ENCODE assay signal across 13 cellular contexts in the genomic region with DNA sequence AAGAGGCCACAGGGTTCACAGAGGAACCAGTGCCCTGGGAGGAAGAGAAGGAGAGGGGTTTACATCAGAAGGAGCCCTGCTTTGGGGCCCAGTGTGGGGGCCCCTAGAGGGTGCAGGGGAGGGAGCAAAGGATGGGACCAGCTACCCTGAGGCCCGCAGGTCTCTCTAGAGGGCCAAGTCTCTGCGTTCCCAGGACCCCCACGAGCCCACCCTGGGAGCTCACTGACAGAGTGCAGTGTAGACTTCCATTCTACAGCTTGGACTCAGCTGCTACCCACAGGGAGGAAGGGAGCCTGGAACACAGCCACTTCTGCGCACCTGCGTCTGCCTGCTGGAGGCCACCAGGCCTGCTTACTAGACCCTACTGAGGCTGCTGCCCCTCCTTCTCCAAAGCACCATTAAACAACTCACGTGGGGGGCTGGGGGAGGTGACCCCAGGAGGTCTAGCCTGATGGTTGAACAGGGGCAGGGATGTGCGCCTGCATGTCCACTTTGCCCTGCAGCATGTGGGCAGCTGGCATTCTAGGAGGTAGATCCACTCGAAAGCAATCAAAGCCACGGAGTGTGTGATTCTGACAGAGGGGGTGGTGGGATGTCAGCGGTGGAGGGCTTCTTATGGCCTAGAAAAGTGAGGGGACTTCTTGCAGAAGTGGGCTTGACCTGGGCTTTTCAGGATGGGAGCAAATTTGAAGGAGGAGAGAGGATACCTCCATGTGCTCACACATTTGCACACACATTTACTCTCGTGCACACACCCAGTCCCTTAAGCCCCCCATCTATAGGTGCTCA.
DNase-seq lines count a peak whose midpoint lies in the region; ATAC-seq, FAIRE-seq and TF ChIP-seq lines count a peak whose summit lies in the region.
"Had no signal": no experiment of that assay in that cellular context is flagged by ENCODE, and none has a peak within 500 bp of the region (broad histone marks: within the 10 kb centered on the region; RNA-seq: fewer than 3 reads in every experiment).

No MANE protein-coding gene starts in this region.

- H3K27ac ChIP-seq in CD4-positive, alpha-beta T cell (ENCODE audit: low read depth, low read length) = peak overlapping the region; percentile 96
- H3K27ac ChIP-seq in HL-60 (replicated peaks) (peak overlapping the region; percentile 98), HepG2 (ENCODE audit: extremely low read length, insufficient read depth, low read length) (no peak overlapping the region)
- H3K27ac ChIP-seq: ovary had no signal

- peak overlapping the region; percentile 5 for H3K4me3 Mint-ChIP-seq in CD4-positive, alpha-beta T cell
- H3K4me3 Mint-ChIP-seq in activated naive CD8-positive, alpha-beta T cell treated with anti-CD3 and anti-CD28 coated beads, Interleukin-2, amount 10 ng/mL, durations not matched to agents 7 days and 5 days = peak overlapping the region; percentile 83
- H3K4me3 Mint-ChIP-seq in natural killer cell = peak overlapping the region; percentile 70

- FAIRE-seq in HepG2 (lab: Jason Lieb, UNC) = no peak
- FAIRE-seq: GM18507 had no signal

- no peak for TF ChIP-seq RAD21 in HepG2 (CRISPR knock-in tag; IDR thresholded peaks at IDR 0.05)

- intact Hi-C loops in CD4-positive, alpha-beta T cell (cut with DNase I, micrococcal nuclease) = loop anchor here in 1 of 2 experiments (2.0 to 5.0 kb wide), 3 partner anchors 23 to 1034 kb away; no protein-coding TSS in a partner anchor
- intact Hi-C loops in natural killer cell (cut with micrococcal nuclease) = loop anchor here (2.0 to 5.0 kb wide), 2 partner anchors 59 to 324 kb away; no protein-coding TSS in a partner anchor
- intact Hi-C loops in HepG2 (cut with micrococcal nuclease; ENCODE audit: unreplicated experiment) = no loop called here

- POLR2A ChIA-PET in CD4-positive, alpha-beta T cell (lab: Charles Lee) = interaction anchor here (0.7 to 32.8 kb wide), 15 partner anchors 8 to 838 kb away, joined by 3 to 1478 read pairs (median 5); a partner anchor contains a TSS
- POLR2A ChIA-PET in activated naive CD8-positive, alpha-beta T cell treated with anti-CD3 and anti-CD28 coated beads, Interleukin-2, amount 10 ng/mL, durations not matched to agents 7 days and 5 days (lab: Charles Lee) = interaction anchor here (0.6 to 22.2 kb wide), 9 partner anchors 8 to 86 kb away, joined by 3 to 1375 read pairs (median 9); a partner anchor contains a TSS
- POLR2A ChIA-PET in HepG2 (lab: Yijun Ruan, JAX) = interaction anchor here (1.4 kb wide), 1 partner anchor 90 kb away, joined by 4 read pairs; a partner anchor contains a TSS

- no peak for ATAC-seq in CD4-positive, alpha-beta T cell (ENCODE audit: poor library complexity)
- ATAC-seq in activated naive CD8-positive, alpha-beta T cell treated with anti-CD3 and anti-CD28 coated beads, Interleukin-2, amount 10 ng/mL, durations not matched to agents 7 days and 5 days (ENCODE audit: low read depth) = no peak
- ATAC-seq in natural killer cell (no peak), HepG2 (no peak)

- CTCF ChIA-PET in CD4-positive, alpha-beta T cell (lab: Charles Lee) = interaction anchor here (1.1 to 15.6 kb wide), 8 partner anchors 10 to 87 kb away, joined by 3 to 303 read pairs (median 6); a partner anchor contains a TSS
- CTCF ChIA-PET in HepG2 (lab: Yijun Ruan, JAX; ENCODE audit: low intra/inter-chr PET ratio, low total read pairs) = no interaction called here

- no peak for TF ChIP-seq POLR2A in HepG2 (IDR thresholded peaks at IDR 0.05; ENCODE audit: insufficient read depth in 1 of 2, low read depth in 2 of 2, low read length in 2 of 2)

- in situ Hi-C loops in HepG2 (cut with HindIII; ENCODE audit: extremely low pct_ligation_motif_present, low pct_unique_long_range_greater_than_20kb) = no loop called here

- TF ChIP-seq EP300 in HepG2 (IDR thresholded peaks at IDR 0.05; ENCODE audit: low read depth in 2 of 2, low read length in 2 of 2) (no peak), HepG2 (CRISPR knock-in tag; IDR thresholded peaks at IDR 0.05; ENCODE audit: borderline replicate concordance) (no peak)

- H3K27ac Mint-ChIP-seq in CD4-positive, alpha-beta T cell = peak overlapping the region; percentile 99
- peak overlapping the region; percentile 100 for H3K27ac Mint-ChIP-seq in activated naive CD8-positive, alpha-beta T cell treated with anti-CD3 and anti-CD28 coated beads, Interleukin-2, amount 10 ng/mL, durations not matched to agents 7 days and 5 days
- peak overlapping the region; percentile 87 to 96 for H3K27ac Mint-ChIP-seq in natural killer cell

- H3K79me2 ChIP-seq in HepG2 (ENCODE audit: insufficient read depth, low read length) = no peaks in the 10 kb centered on the region

- no peaks in the 10 kb centered on the region for H3K27me3 Mint-ChIP-seq in CD4-positive, alpha-beta T cell
- no peaks in the 10 kb centered on the region for H3K27me3 Mint-ChIP-seq in activated naive CD8-positive, alpha-beta T cell treated with anti-CD3 and anti-CD28 coated beads, Interleukin-2, amount 10 ng/mL, durations not matched to agents 7 days and 5 days
- no peaks in the 10 kb centered on the region for H3K27me3 Mint-ChIP-seq in natural killer cell (ENCODE audit: low read depth in 2 of 2)

- H3K9me3 ChIP-seq in CD4-positive, alpha-beta T cell (ENCODE audit: control insufficient read depth, low read length) = no peaks in the 10 kb centered on the region
- H3K9me3 ChIP-seq in HepG2 (ENCODE audit: low read length) = no peaks in the 10 kb centered on the region
- H3K9me3 ChIP-seq: ovary had no signal

- no peak overlapping the region for H2AFZ ChIP-seq in HepG2 (ENCODE audit: low read length)

- H3K36me3 Mint-ChIP-seq in CD4-positive, alpha-beta T cell (ENCODE audit: low read depth) = no peaks in the 10 kb centered on the region
- peaks cover 17% of the 10 kb centered on the region for H3K36me3 Mint-ChIP-seq in activated naive CD8-positive, alpha-beta T cell treated with anti-CD3 and anti-CD28 coated beads, Interleukin-2, amount 10 ng/mL, durations not matched to agents 7 days and 5 days
- no peaks in the 10 kb centered on the region for H3K36me3 Mint-ChIP-seq in natural killer cell

- DNase-seq in CD4-positive, alpha-beta T cell = no peak
- DNase-seq in HL-60 (ENCODE audit: low read depth in 1 of 2, low spot score in 1 of 2) (peak in 1 of 2 experiments; percentile 51), natural killer cell (no peak), putamen (ENCODE audit: low spot score) (no peak), NCI-H446 (lab: John Stamatoyannopoulos, UW) (no peak), iPS-NIHi11 (ENCODE audit: low spot score) (no peak), HepG2 (ENCODE audit: low spot score) (no peak)
- DNase-seq in activated naive CD8-positive, alpha-beta T cell treated with anti-CD3 and anti-CD28 coated beads, Interleukin-2, amount 10 ng/mL, durations not matched to agents 7 days and 5 days = no peak
- DNase-seq: DMS79, KG1, NCI-H524 had no signal

- H3K36me3 ChIP-seq in HepG2 (replicated peaks in 1 of 2; ENCODE audit: control insufficient read depth in 1 of 2, insufficient read depth in 2 of 2, low read length in 2 of 2) = no peaks in the 10 kb centered on the region
- H3K36me3 ChIP-seq: ovary had no signal

- no peak overlapping the region for H3K9ac ChIP-seq in HepG2 (ENCODE audit: insufficient read depth, low read depth, low read length)

- 78% methylated on average over 11 of the region's 11 CpGs for WGBS in HepG2 (ENCODE audit: low lambda C conversion rate)

- peaks cover 52% of the 10 kb centered on the region for H3K4me1 ChIP-seq in HepG2 (ENCODE audit: insufficient read depth, low read length)

- H3K27me3 ChIP-seq in CD4-positive, alpha-beta T cell (ENCODE audit: control insufficient read depth, insufficient read depth, low read length) = no peaks in the 10 kb centered on the region
- H3K27me3 ChIP-seq in HL-60 (ENCODE audit: insufficient read depth, poor library complexity, severe bottlenecking) = no peaks in the 10 kb centered on the region
- H3K27me3 ChIP-seq in HepG2 (ENCODE audit: control insufficient read depth in 1 of 2, insufficient read depth in 2 of 2, low read length in 2 of 2) = no peaks in the 10 kb centered on the region
- H3K27me3 ChIP-seq: ovary had no signal

- no TSS peak for BruUV-seq in HepG2 (replicated peaks; lab: Mats Ljungman, UMichigan)

- H3K4me3 ChIP-seq in HL-60 (replicated peaks; ENCODE audit: insufficient read depth, low read length) (no peak overlapping the region), HepG2 (replicated peaks in 1 of 3; ENCODE audit: insufficient read depth in 1 of 3, low read depth in 2 of 3, low read length in 3 of 3) (no peak overlapping the region)
- H3K4me3 ChIP-seq: ovary had no signal

- no peak overlapping the region for H3K4me2 ChIP-seq in HepG2 (ENCODE audit: low read depth, low read length)

- no peaks in the 10 kb centered on the region for H4K20me1 ChIP-seq in HepG2 (ENCODE audit: insufficient read depth, low read length)

- no peaks in the 10 kb centered on the region for H3K9me3 Mint-ChIP-seq in CD4-positive, alpha-beta T cell
- no peaks in the 10 kb centered on the region for H3K9me3 Mint-ChIP-seq in activated naive CD8-positive, alpha-beta T cell treated with anti-CD3 and anti-CD28 coated beads, Interleukin-2, amount 10 ng/mL, durations not matched to agents 7 days and 5 days
- no peaks in the 10 kb centered on the region for H3K9me3 Mint-ChIP-seq in natural killer cell

- peaks cover 89% of the 10 kb centered on the region for H3K4me1 Mint-ChIP-seq in CD4-positive, alpha-beta T cell (ENCODE audit: low read depth)
- H3K4me1 Mint-ChIP-seq in activated naive CD8-positive, alpha-beta T cell treated with anti-CD3 and anti-CD28 coated beads, Interleukin-2, amount 10 ng/mL, durations not matched to agents 7 days and 5 days = peaks cover 78% of the 10 kb centered on the region
- H3K4me1 Mint-ChIP-seq in natural killer cell = peaks cover 81 to 92% of the 10 kb centered on the region in 2 donors

- TF ChIP-seq CTCF in CD4-positive, alpha-beta T cell (IDR thresholded peaks at IDR 0.05) = peak; percentile 17
- no peak for TF ChIP-seq CTCF in HL-60 (IDR thresholded peaks at IDR 0.05; ENCODE audit: insufficient read depth, low read length)
- TF ChIP-seq CTCF in natural killer cell (IDR thresholded peaks at IDR 0.05) = no peak
- no peak for TF ChIP-seq CTCF in HepG2 (CRISPR knock-in tag; IDR thresholded peaks at IDR 0.05)

TF ChIP-seq in HepG2, 621 proteins besides CTCF, POLR2A, EP300 and RAD21 (continues in another document):
- no peak for TF ChIP-seq TCF7L2 (IDR thresholded peaks at IDR 0.05; ENCODE audit: low read depth, low read length)
- TF ChIP-seq FOXC1 (CRISPR knock-in tag; IDR thresholded peaks at IDR 0.05; ENCODE audit: borderline replicate concordance) = no peak
- no peak for TF ChIP-seq TBL1XR1 (IDR thresholded peaks at IDR 0.05; ENCODE audit: borderline replicate concordance, low read length, partially characterized antibody)
- TF ChIP-seq MED1 (CRISPR knock-in tag; IDR thresholded peaks at IDR 0.05) = no peak
- no peak for TF ChIP-seq NFKBIZ (CRISPR knock-in tag; IDR thresholded peaks at IDR 0.05)
- no peak for TF ChIP-seq AGO2 (optimal IDR thresholded peaks at IDR 0.05; ENCODE audit: low read depth, low read length)
- no peak for TF ChIP-seq JARID2 (CRISPR knock-in tag; IDR thresholded peaks at IDR 0.05; ENCODE audit: insufficient replicate concordance)
- TF ChIP-seq ZNF33B (CRISPR knock-in tag; IDR thresholded peaks at IDR 0.05) = no peak

Comparison
In these comparisons a context has a peak if more than half of its experiments do, and no peak if none do; other contexts are left out.
1. H3K4me3 Mint-ChIP-seq: peak in every context shown above with its lines; median percentile 83 in activated naive CD8-positive, alpha-beta T cell treated with anti-CD3 and anti-CD28 coated beads, Interleukin-2, amount 10 ng/mL, durations not matched to agents 7 days and 5 days; 70 in natural killer cell; 5 in CD4-positive, alpha-beta T cell.